8 cellular contexts compared by ENCODE assay signal in the genomic region with DNA sequence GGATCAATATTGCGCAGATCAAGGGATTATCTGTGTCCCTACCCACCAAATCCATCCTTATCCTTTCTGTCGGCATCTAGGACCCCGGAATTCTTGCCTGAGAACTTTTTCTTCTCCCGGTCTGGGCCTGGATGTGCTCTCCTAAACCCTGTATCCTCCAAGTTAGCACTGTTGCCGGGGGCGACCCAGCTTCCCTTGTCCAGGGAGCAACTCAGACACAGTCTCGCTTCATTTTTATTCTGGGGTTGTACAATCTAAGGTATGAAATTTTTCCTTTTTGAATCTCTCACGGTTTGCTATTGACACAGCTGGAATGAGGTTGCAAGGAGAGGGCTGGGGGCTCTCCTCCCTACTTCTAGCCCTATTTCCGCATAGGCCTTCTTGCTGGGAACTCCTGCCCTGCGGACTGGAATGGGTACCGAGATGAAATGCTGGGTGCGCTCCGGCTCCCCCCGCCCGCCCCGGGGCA. TPM values are rescaled to one million over a fixed set of nuclear protein-coding genes. Genes with fewer than 3 reads are reported as not detected.
DNase-seq lines count a peak whose midpoint lies in the region; ATAC-seq and TF ChIP-seq lines count a peak whose summit lies in the region.

No MANE protein-coding gene starts in this region.

- H3K4me3 Mint-ChIP-seq in activated T-helper 2 cell treated with anti-CD3 and anti-CD28 coated beads, Interferon-gamma antibody, Interleukin-2, Interleukin-4, amounts not matched to agents 10 μg/mL and 5 μg/mL and 100 μg/mL, durations not matched to agents 14 hours and 24 hours and 36 hours (ENCODE audit: low read depth) = peak overlapping the region; percentile 94
- peak overlapping the region; percentile 96 to 100 (median 99) for H3K4me3 Mint-ChIP-seq in immature natural killer cell

- no peak for DNase-seq in AG04450 (ENCODE audit: low read depth, low spot score)
- no peak for DNase-seq in activated T-helper 2 cell treated with anti-CD3 and anti-CD28 coated beads, Interferon-gamma antibody, Interleukin-2, Interleukin-4, amounts not matched to agents 10 μg/mL and 5 μg/mL and 100 μg/mL, durations not matched to agents 14 hours and 24 hours and 36 hours (ENCODE audit: low spot score)
- no peak for DNase-seq in immature natural killer cell
- peak in 2 of 49 donors; percentile 19 to 37 for DNase-seq in substantia nigra (lab: John Stamatoyannopoulos, UW)
- DNase-seq in occipital lobe (lab: John Stamatoyannopoulos, UW) = no peak

- peak overlapping the region; percentile 95 for H3K4me3 ChIP-seq in AG04450 (ENCODE audit: low read depth, low read length)

- H3K9me3 ChIP-seq in AG04450 (ENCODE audit: control insufficient read depth, insufficient read depth, low read length) = no peaks in the 10 kb centered on the region

- peak; percentile 3 for ATAC-seq in GM19324 (IDR thresholded peaks at IDR 0.05; ENCODE audit: low FRiP score, unreplicated experiment)
- ATAC-seq in GM21529 (IDR thresholded peaks at IDR 0.05; ENCODE audit: unreplicated experiment) = no peak
- no peak for ATAC-seq in GM18517 (IDR thresholded peaks at IDR 0.05; ENCODE audit: unreplicated experiment)

- no peaks in the 10 kb centered on the region for H3K27me3 ChIP-seq in AG04450 (ENCODE audit: control insufficient read depth, insufficient read depth, low read length)

- H3K36me3 Mint-ChIP-seq in activated T-helper 2 cell treated with anti-CD3 and anti-CD28 coated beads, Interferon-gamma antibody, Interleukin-2, Interleukin-4, amounts not matched to agents 10 μg/mL and 5 μg/mL and 100 μg/mL, durations not matched to agents 14 hours and 24 hours and 36 hours (ENCODE audit: low read depth) = peaks cover 27% of the 10 kb centered on the region
- H3K36me3 Mint-ChIP-seq in immature natural killer cell = peaks cover 6 to 16% (median 9%) of the 10 kb centered on the region in 3 donors

- CTCF ChIA-PET in AG04450 (lab: Charles Lee) = interaction anchor here (1.2 to 1.6 kb wide), 3 partner anchors 53 to 142 kb away, joined by 3 to 4 read pairs (median 4); no protein-coding TSS in a partner anchor

- no peak for TF ChIP-seq CTCF in AG04450 (IDR thresholded peaks at IDR 0.05; ENCODE audit: low read depth, low read length)

- no peaks in the 10 kb centered on the region for H3K9me3 Mint-ChIP-seq in activated T-helper 2 cell treated with anti-CD3 and anti-CD28 coated beads, Interferon-gamma antibody, Interleukin-2, Interleukin-4, amounts not matched to agents 10 μg/mL and 5 μg/mL and 100 μg/mL, durations not matched to agents 14 hours and 24 hours and 36 hours
- H3K9me3 Mint-ChIP-seq in immature natural killer cell = no peaks in the 10 kb centered on the region

- no peak overlapping the region for H3K27ac ChIP-seq in AG04450 (ENCODE audit: low read depth, low read length)
- peak overlapping the region; percentile 85 for H3K27ac ChIP-seq in substantia nigra (ENCODE audit: low read depth, low read length, poor library complexity, severe bottlenecking)

- POLR2A ChIA-PET in AG04450 (lab: Yijun Ruan, JAX) = interaction anchor here (1.1 to 3.1 kb wide), 3 partner anchors 13 to 56 kb away, joined by 4 to 30 read pairs (median 5); a partner anchor contains a TSS

- intact Hi-C loops in activated T-helper 2 cell treated with anti-CD3 and anti-CD28 coated beads, Interferon-gamma antibody, Interleukin-2, Interleukin-4, amounts not matched to agents 10 μg/mL and 5 μg/mL and 100 μg/mL, durations not matched to agents 14 hours and 24 hours and 36 hours (cut with micrococcal nuclease) = loop anchor here (1.0 to 2.0 kb wide), 4 partner anchors 8 to 140 kb away; a partner anchor contains a TSS

- H3K27me3 Mint-ChIP-seq in activated T-helper 2 cell treated with anti-CD3 and anti-CD28 coated beads, Interferon-gamma antibody, Interleukin-2, Interleukin-4, amounts not matched to agents 10 μg/mL and 5 μg/mL and 100 μg/mL, durations not matched to agents 14 hours and 24 hours and 36 hours (ENCODE audit: low read depth) = peaks cover 4% of the 10 kb centered on the region
- peaks cover 0 to 8% (median 0%) of the 10 kb centered on the region in 3 donors for H3K27me3 Mint-ChIP-seq in immature natural killer cell (ENCODE audit: low read depth in 3 of 3)

- H3K27ac Mint-ChIP-seq in activated T-helper 2 cell treated with anti-CD3 and anti-CD28 coated beads, Interferon-gamma antibody, Interleukin-2, Interleukin-4, amounts not matched to agents 10 μg/mL and 5 μg/mL and 100 μg/mL, durations not matched to agents 14 hours and 24 hours and 36 hours = peak overlapping the region; percentile 96
- H3K27ac Mint-ChIP-seq in immature natural killer cell = peak overlapping the region; percentile 93 to 98 (median 97)

- H3K4me1 Mint-ChIP-seq in activated T-helper 2 cell treated with anti-CD3 and anti-CD28 coated beads, Interferon-gamma antibody, Interleukin-2, Interleukin-4, amounts not matched to agents 10 μg/mL and 5 μg/mL and 100 μg/mL, durations not matched to agents 14 hours and 24 hours and 36 hours (ENCODE audit: low read depth) = peaks cover 27% of the 10 kb centered on the region
- H3K4me1 Mint-ChIP-seq in immature natural killer cell = peaks cover 35 to 45% of the 10 kb centered on the region in 2 donors

RNA-seq across cellular contexts. Expression of a gene that starts 0.4 kb away (rescaled TPM):
- polyA plus RNA-seq in AG04450 (2011; rRNA removed) (23.1 and 25.3 TPM in 2 replicates), immature natural killer cell (10 to 100 TPM; 38.8 to 71.6 (median 69.6) TPM)
- polyA minus RNA-seq in AG04450 (2011; rRNA and poly(A)+ RNA removed) = 17.3 and 25.6 TPM in 2 replicates
- 133 and 137 TPM in 2 replicates for total RNA-seq in activated T-helper 2 cell treated with anti-CD3 and anti-CD28 coated beads, Interferon-gamma antibody, Interleukin-2, Interleukin-4, amounts not matched to agents 10 μg/mL and 5 μg/mL and 100 μg/mL, durations not matched to agents 14 hours and 24 hours and 36 hours
- total RNA-seq in occipital lobe = 3.1 TPM

RNA-seq across cellular contexts. Expression of a gene that starts 7.6 kb away (rescaled TPM):
- polyA plus RNA-seq in AG04450 (2011; rRNA removed) (24.5 and 29.9 TPM in 2 replicates), immature natural killer cell (10 to 100 TPM; 17.7 to 29.2 (median 26.2) TPM)
- 38.4 and 45.8 TPM in 2 replicates for polyA minus RNA-seq in AG04450 (2011; rRNA and poly(A)+ RNA removed)
- 28.2 and 33.7 TPM in 2 replicates for total RNA-seq in activated T-helper 2 cell treated with anti-CD3 and anti-CD28 coated beads, Interferon-gamma antibody, Interleukin-2, Interleukin-4, amounts not matched to agents 10 μg/mL and 5 μg/mL and 100 μg/mL, durations not matched to agents 14 hours and 24 hours and 36 hours
- 26.0 TPM for total RNA-seq in occipital lobe

RNA-seq across cellular contexts. Expression of a gene that starts 13.8 kb away (rescaled TPM):
- polyA plus RNA-seq in AG04450 (2011; rRNA removed) = 240 and 274 TPM in 2 replicates
- 163 and 200 TPM in 2 replicates for polyA minus RNA-seq in AG04450 (2011; rRNA and poly(A)+ RNA removed)
- 217 and 228 TPM in 2 replicates for total RNA-seq in activated T-helper 2 cell treated with anti-CD3 and anti-CD28 coated beads, Interferon-gamma antibody, Interleukin-2, Interleukin-4, amounts not matched to agents 10 μg/mL and 5 μg/mL and 100 μg/mL, durations not matched to agents 14 hours and 24 hours and 36 hours
- polyA plus RNA-seq in immature natural killer cell = 10 to 100 TPM; 85.6 to 95.6 (median 93.3) TPM
- 56.9 TPM for total RNA-seq in occipital lobe

RNA-seq across cellular contexts. Expression of a gene that starts 14.2 kb away (rescaled TPM):
- 23.6 and 29.2 TPM in 2 replicates for polyA plus RNA-seq in AG04450 (2011; rRNA removed)
- polyA minus RNA-seq in AG04450 (2011; rRNA and poly(A)+ RNA removed) = 28.4 and 35.6 TPM in 2 replicates
- total RNA-seq in activated T-helper 2 cell treated with anti-CD3 and anti-CD28 coated beads, Interferon-gamma antibody, Interleukin-2, Interleukin-4, amounts not matched to agents 10 μg/mL and 5 μg/mL and 100 μg/mL, durations not matched to agents 14 hours and 24 hours and 36 hours = 66.0 and 66.5 TPM in 2 replicates
- polyA plus RNA-seq in immature natural killer cell = 10 to 100 TPM; 40.2 to 49.4 (median 45.5) TPM
- total RNA-seq in occipital lobe = 36.8 TPM

RNA-seq across cellular contexts. Expression of a gene that starts 32.8 kb away (rescaled TPM):
- 0.06 and 0.09 TPM in 2 replicates for polyA plus RNA-seq in AG04450 (2011; rRNA removed)
- polyA minus RNA-seq in AG04450 (2011; rRNA and poly(A)+ RNA removed) = 0.09 TPM in 2 replicates
- 0.07 TPM in 1 of 2 replicates, not detected in the other for total RNA-seq in activated T-helper 2 cell treated with anti-CD3 and anti-CD28 coated beads, Interferon-gamma antibody, Interleukin-2, Interleukin-4, amounts not matched to agents 10 μg/mL and 5 μg/mL and 100 μg/mL, durations not matched to agents 14 hours and 24 hours and 36 hours
- under 1 TPM in 1 of 3 donors, not detected in 2; 0.21 TPM for polyA plus RNA-seq in immature natural killer cell
- 0.31 TPM for total RNA-seq in occipital lobe

Comparison
In these comparisons a context has a peak if more than half of its experiments do, and no peak if none do; other contexts are left out.
1. RNA of a gene that starts 0.4 kb away (total RNA-seq): 133 to 137 TPM in activated T-helper 2 cell treated with anti-CD3 and anti-CD28 coated beads, Interferon-gamma antibody, Interleukin-2, Interleukin-4, amounts not matched to agents 10 μg/mL and 5 μg/mL and 100 μg/mL, durations not matched to agents 14 hours and 24 hours and 36 hours; 3.1 TPM in occipital lobe (single experiment); every median in the first group is over 10 times any median in the second.